Comparison of ENCODE assay signal across 24 cellular contexts in genomic region chr11:13550761-13551160, GRCh38.
DNase-seq lines count a peak whose midpoint lies in the region; ATAC-seq and TF ChIP-seq lines count a peak whose summit lies in the region.
"Had no signal": no experiment of that assay in that cellular context is flagged by ENCODE, and none has a peak within 500 bp of the region (broad histone marks: within the 10 kb centered on the region; RNA-seq: fewer than 3 reads in every experiment).

No MANE protein-coding gene starts in this region.

- DNase-seq in MV-4-11 (lab: John Stamatoyannopoulos, UW) (peak; percentile 53), NOMO-1 treated with dmso at 0.1 percent for 144 hours (lab: John Stamatoyannopoulos, UW; ENCODE audit: unreplicated experiment) (peak; percentile 55), DMS53 treated with DMSO at 0.1 percent for 48 hours (lab: John Stamatoyannopoulos, UW; ENCODE audit: unreplicated experiment) (no peak), coronary artery (ENCODE audit: low spot score) (no peak), NCI-H2196 treated with DMSO at 0.1 percent for 48 hours (lab: John Stamatoyannopoulos, UW; ENCODE audit: unreplicated experiment) (no peak)
- peak; percentile 12 to 26 (median 18) for DNase-seq in effector memory CD8-positive, alpha-beta T cell
- no peak for DNase-seq in stimulated activated effector memory CD8-positive, alpha-beta T cell treated with anti-CD3 and anti-CD28 coated beads, Interleukin-12 subunit alpha, Interleukin-12 subunit beta, amount 100 ng/mL, for 72 hours (ENCODE audit: low spot score in 2 of 2)
- DNase-seq: CD4-positive, CD25-positive, alpha-beta regulatory T cell; COR-L47; DND-41; MM.1S; NCI-H1105 treated with DMSO at 0.1 percent for 48 hours; NCI-H2029 treated with DMSO at 0.1 percent for 48 hours; NCI-H2171; NCI-H524 treated with DMSO at 0.1 percent for 48 hours; NCI-H82 had no signal

- peak; percentile 97 for ATAC-seq in effector memory CD8-positive, alpha-beta T cell (replicated peaks)
- ATAC-seq in stimulated activated effector memory CD8-positive, alpha-beta T cell treated with anti-CD3 and anti-CD28 coated beads, Interleukin-12 subunit alpha, Interleukin-12 subunit beta, amount 100 ng/mL, for 72 hours, result peak; percentile 79
- ATAC-seq: GM12878, GM23338, HepG2, K562, Right ventricle myocardium inferior had no signal

- TF ChIP-seq CTCF in coronary artery (IDR thresholded peaks at IDR 0.05), result no peak

- H3K27me3 Mint-ChIP-seq in effector memory CD8-positive, alpha-beta T cell, result no peaks in the 10 kb centered on the region

- no peaks in the 10 kb centered on the region for H3K36me3 Mint-ChIP-seq in effector memory CD8-positive, alpha-beta T cell (ENCODE audit: insufficient read depth)
- no peaks in the 10 kb centered on the region for H3K36me3 Mint-ChIP-seq in stimulated activated effector memory CD8-positive, alpha-beta T cell treated with anti-CD3 and anti-CD28 coated beads, Interleukin-12 subunit alpha, Interleukin-12 subunit beta, amount 100 ng/mL, for 72 hours

- H3K4me3 ChIP-seq in coronary artery, result no peak overlapping the region
- H3K4me3 ChIP-seq: GM12878, GM23338, HAP-1, K562, SJSA1 had no signal

- H3K4me3 Mint-ChIP-seq in effector memory CD8-positive, alpha-beta T cell, result peak overlapping the region; percentile 21 to 72
- no peak overlapping the region for H3K4me3 Mint-ChIP-seq in stimulated activated effector memory CD8-positive, alpha-beta T cell treated with anti-CD3 and anti-CD28 coated beads, Interleukin-12 subunit alpha, Interleukin-12 subunit beta, amount 100 ng/mL, for 72 hours
- H3K4me3 Mint-ChIP-seq: CD4-positive, CD25-positive, alpha-beta regulatory T cell; GM23338 had no signal

- H3K9me3 Mint-ChIP-seq in effector memory CD8-positive, alpha-beta T cell, result peaks cover 3 to 14% of the 10 kb centered on the region in 2 donors
- H3K9me3 Mint-ChIP-seq in stimulated activated effector memory CD8-positive, alpha-beta T cell treated with anti-CD3 and anti-CD28 coated beads, Interleukin-12 subunit alpha, Interleukin-12 subunit beta, amount 100 ng/mL, for 72 hours, result peaks cover 14% of the 10 kb centered on the region

- H3K27ac ChIP-seq in coronary artery, result no peak overlapping the region
- H3K27ac ChIP-seq: HL-60, SJSA1 had no signal

- peaks cover 30 to 36% of the 10 kb centered on the region in 2 donors for H3K4me1 Mint-ChIP-seq in effector memory CD8-positive, alpha-beta T cell (ENCODE audit: low read depth in 2 of 2)
- H3K4me1 Mint-ChIP-seq in stimulated activated effector memory CD8-positive, alpha-beta T cell treated with anti-CD3 and anti-CD28 coated beads, Interleukin-12 subunit alpha, Interleukin-12 subunit beta, amount 100 ng/mL, for 72 hours, result peaks cover 31% of the 10 kb centered on the region
- H3K4me1 Mint-ChIP-seq: CD4-positive, CD25-positive, alpha-beta regulatory T cell; GM23338 had no signal

- H3K27ac Mint-ChIP-seq in effector memory CD8-positive, alpha-beta T cell, result peak overlapping the region in 1 of 2 donors; percentile 90
- peak overlapping the region; percentile 17 for H3K27ac Mint-ChIP-seq in stimulated activated effector memory CD8-positive, alpha-beta T cell treated with anti-CD3 and anti-CD28 coated beads, Interleukin-12 subunit alpha, Interleukin-12 subunit beta, amount 100 ng/mL, for 72 hours
- H3K27ac Mint-ChIP-seq: GM23338 had no signal

Comparison
In these comparisons a context has a peak if more than half of its experiments do, and no peak if none do; other contexts are left out.
1. DNase-seq: peak in MV-4-11 (single experiment), NOMO-1 treated with dmso at 0.1 percent for 144 hours (single experiment) and effector memory CD8-positive, alpha-beta T cell (3 of 3); none in stimulated activated effector memory CD8-positive, alpha-beta T cell treated with anti-CD3 and anti-CD28 coated beads, Interleukin-12 subunit alpha, Interleukin-12 subunit beta, amount 100 ng/mL, for 72 hours (0 of 2), DMS53 treated with DMSO at 0.1 percent for 48 hours (single experiment), coronary artery (single experiment) and NCI-H2196 treated with DMSO at 0.1 percent for 48 hours (single experiment).